Comparison of ENCODE assay signal across 27 cellular contexts in genomic region chr3:156808025-156808424, GRCh38. TPM values are rescaled to one million over a fixed set of nuclear protein-coding genes. Genes with fewer than 3 reads are reported as not detected.
DNase-seq lines count a peak whose midpoint lies in the region; ATAC-seq and TF ChIP-seq lines count a peak whose summit lies in the region.
"Had no signal": no experiment of that assay in that cellular context is flagged by ENCODE, and none has a peak within 500 bp of the region (broad histone marks: within the 10 kb centered on the region; RNA-seq: fewer than 3 reads in every experiment).

No MANE protein-coding gene starts in this region.

- TF ChIP-seq CTCF in activated B cell treated with CpG ODN at 0.5 μM for 24 hours (IDR thresholded peaks at IDR 0.05) (no peak), foreskin fibroblast (IDR thresholded peaks at IDR 0.05; ENCODE audit: low read depth, low read length) (no peak)

- POLR2A ChIA-PET in activated B cell treated with CpG ODN at 0.5 μM for 24 hours (lab: Charles Lee): no interaction called here

- H3K4me3 Mint-ChIP-seq in activated T-cell treated with anti-CD3 and anti-CD28 coated beads, Interleukin-2, amount 50 U/mL, for 72 hours: no peak overlapping the region
- H3K4me3 Mint-ChIP-seq in activated B cell treated with CpG ODN at 0.5 μM for 24 hours: no peak overlapping the region
- H3K4me3 Mint-ChIP-seq: CD8-positive, alpha-beta memory T cell; nephron; stimulated activated naive CD8-positive, alpha-beta T cell treated with anti-CD3 and anti-CD28 coated beads, Interleukin-15, amount 100 ng/mL, for 72 hours; WTC11 had no signal

- peaks cover 10 to 13% of the 10 kb centered on the region in 2 donors for H3K36me3 Mint-ChIP-seq in activated T-cell treated with anti-CD3 and anti-CD28 coated beads, Interleukin-2, amount 50 U/mL, for 72 hours (ENCODE audit: insufficient read depth in 2 of 2)
- H3K36me3 Mint-ChIP-seq in activated B cell treated with CpG ODN at 0.5 μM for 24 hours (ENCODE audit: low read depth): peaks cover 15% of the 10 kb centered on the region
- H3K36me3 Mint-ChIP-seq: WTC11 had no signal

- no peak for ATAC-seq in activated T-cell treated with anti-CD3 and anti-CD28 coated beads, Interleukin-2, amount 50 U/mL, for 72 hours (replicated peaks in 1 of 2)
- no peak for ATAC-seq in activated B cell treated with CpG ODN at 0.5 μM for 24 hours (ENCODE audit: low read depth)
- ATAC-seq in HG02588 (IDR thresholded peaks at IDR 0.05; ENCODE audit: unreplicated experiment): no peak
- ATAC-seq in esophagus mucosa: no peak
- ATAC-seq: HepG2; pancreas; Right ventricle myocardium inferior; stimulated activated naive CD8-positive, alpha-beta T cell treated with anti-CD3 and anti-CD28 coated beads, Interleukin-15, amount 100 ng/mL, for 72 hours; WTC11 had no signal

- intact Hi-C loops in activated B cell treated with CpG ODN at 0.5 μM for 24 hours (cut with micrococcal nuclease): no loop called here

- H3K9me3 Mint-ChIP-seq in activated T-cell treated with anti-CD3 and anti-CD28 coated beads, Interleukin-2, amount 50 U/mL, for 72 hours: peaks cover 5 to 7% of the 10 kb centered on the region in 2 donors
- peaks cover 6% of the 10 kb centered on the region for H3K9me3 Mint-ChIP-seq in activated B cell treated with CpG ODN at 0.5 μM for 24 hours
- H3K9me3 Mint-ChIP-seq: CD8-positive, alpha-beta memory T cell; nephron had no signal

- H3K4me1 Mint-ChIP-seq in activated T-cell treated with anti-CD3 and anti-CD28 coated beads, Interleukin-2, amount 50 U/mL, for 72 hours (ENCODE audit: low read depth): peaks cover 8% of the 10 kb centered on the region
- no peaks in the 10 kb centered on the region for H3K4me1 Mint-ChIP-seq in activated B cell treated with CpG ODN at 0.5 μM for 24 hours

- CTCF ChIA-PET in activated B cell treated with CpG ODN at 0.5 μM for 24 hours (lab: Charles Lee): no interaction called here

- no peaks in the 10 kb centered on the region for H3K27me3 Mint-ChIP-seq in activated T-cell treated with anti-CD3 and anti-CD28 coated beads, Interleukin-2, amount 50 U/mL, for 72 hours (ENCODE audit: low read depth)
- no peaks in the 10 kb centered on the region for H3K27me3 Mint-ChIP-seq in activated B cell treated with CpG ODN at 0.5 μM for 24 hours
- H3K27me3 Mint-ChIP-seq: CD8-positive, alpha-beta memory T cell; stimulated activated naive CD8-positive, alpha-beta T cell treated with anti-CD3 and anti-CD28 coated beads, Interleukin-15, amount 100 ng/mL, for 72 hours had no signal

- H3K27ac Mint-ChIP-seq in activated T-cell treated with anti-CD3 and anti-CD28 coated beads, Interleukin-2, amount 50 U/mL, for 72 hours: peak overlapping the region; percentile 12
- peak overlapping the region; percentile 21 for H3K27ac Mint-ChIP-seq in activated B cell treated with CpG ODN at 0.5 μM for 24 hours
- H3K27ac Mint-ChIP-seq: nephron; stimulated activated naive CD8-positive, alpha-beta T cell treated with anti-CD3 and anti-CD28 coated beads, Interleukin-15, amount 100 ng/mL, for 72 hours; WTC11 had no signal

- DNase-seq in activated T-cell treated with anti-CD3 and anti-CD28 coated beads, Interleukin-2, amount 50 U/mL, for 72 hours: no peak
- DNase-seq in activated T-cell treated with anti-CD3 and anti-CD28 coated beads for 4 hours (no peak), activated B cell treated with CpG ODN at 0.5 μM for 24 hours (no peak), foreskin fibroblast (peak; percentile 59 to 73), GOT3 (lab: John Stamatoyannopoulos, UW) (no peak)
- no peak for DNase-seq in stimulated activated CD4-positive, alpha-beta T cell treated with anti-CD3 and anti-CD28 coated beads, Interleukin-2, amount 100 ng/mL, for 24 hours
- DNase-seq: activated CD4-positive, alpha-beta T cell treated with anti-CD3 and anti-CD28 coated beads, Interleukin-2, amount 50 U/mL, for 48 hours; activated gamma-delta T cell; CD8-positive, alpha-beta memory T cell; effector CD8-positive, alpha-beta T cell; GF-D8; islet precursor cell; NCI-H1417 treated with DMSO at 0.1 percent for 48 hours; NCI-H446; OCI-M1; pancreas; spleen; stimulated activated naive CD8-positive, alpha-beta T cell treated with anti-CD3 and anti-CD28 coated beads, Interleukin-15, amount 100 ng/mL, for 72 hours; T1000 had no signal

- H3K4me3 ChIP-seq in foreskin fibroblast (ENCODE audit: low read depth in 1 of 2, low read length in 2 of 2): no peak overlapping the region
- H3K4me3 ChIP-seq: esophagus muscularis mucosa, pancreas, spleen, tibial nerve had no signal

RNA-seq across cellular contexts. Expression of gene LEKR1, which starts 18.1 kb away (rescaled TPM):
- 1 to 10 TPM; 1.0 to 1.7 TPM for total RNA-seq in activated T-cell treated with anti-CD3 and anti-CD28 coated beads, Interleukin-2, amount 50 U/mL, for 72 hours
- total RNA-seq in activated B cell treated with CpG ODN at 0.5 μM for 24 hours: 2.8 and 2.9 TPM in 2 replicates
- total RNA-seq in esophagus mucosa: 1.2 TPM

Comparison
In these comparisons a context has a peak if more than half of its experiments do, and no peak if none do; other contexts are left out.
1. DNase-seq: peak in foreskin fibroblast (2 of 2); none in activated T-cell treated with anti-CD3 and anti-CD28 coated beads, Interleukin-2, amount 50 U/mL, for 72 hours (0 of 2), activated T-cell treated with anti-CD3 and anti-CD28 coated beads for 4 hours (single experiment), activated B cell treated with CpG ODN at 0.5 μM for 24 hours (single experiment), stimulated activated CD4-positive, alpha-beta T cell treated with anti-CD3 and anti-CD28 coated beads, Interleukin-2, amount 100 ng/mL, for 24 hours (0 of 2) and GOT3 (single experiment).